9 cellular contexts compared by ENCODE assay signal in genomic region chr4:6746721-6747689, GRCh38. TPM values are rescaled to one million over a fixed set of nuclear protein-coding genes. Genes with fewer than 3 reads are reported as not detected.
DNase-seq lines count a peak whose midpoint lies in the region; ATAC-seq lines count a peak whose summit lies in the region.
"Had no signal": no experiment of that assay in that cellular context is flagged by ENCODE, and none has a peak within 500 bp of the region (broad histone marks: within the 10 kb centered on the region; RNA-seq: fewer than 3 reads in every experiment).

No MANE protein-coding gene starts in this region.

- ATAC-seq in Right ventricle myocardium superior (ENCODE audit: poor library complexity): peak; percentile 76
- no peak for ATAC-seq in GM21723 (IDR thresholded peaks at IDR 0.05; ENCODE audit: unreplicated experiment)

- DNase-seq in DMS153 (lab: John Stamatoyannopoulos, UW) (peak; percentile 42), NCI-H510A (lab: John Stamatoyannopoulos, UW) (peak; percentile 42), Right ventricle myocardium superior (peak; percentile 72), posterior vena cava (ENCODE audit: low spot score) (peak; percentile 79), SKM-1 (lab: John Stamatoyannopoulos, UW; ENCODE audit: unreplicated experiment) (no peak), NAMALWA (ENCODE audit: low spot score) (no peak)
- DNase-seq in activated effector memory CD4-positive, alpha-beta T cell treated with anti-CD3 and anti-CD28 coated beads, Interleukin-2, amount 50 U/mL, for 16 hours: no peak
- DNase-seq: anterior cingulate cortex had no signal

- intact Hi-C loops in Right ventricle myocardium superior (cut with DNase I): no loop called here
- intact Hi-C loops in posterior vena cava (cut with DNase I): no loop called here

RNA-seq across cellular contexts. Expression of gene BLOC1S4, which starts 31.0 kb away (rescaled TPM):
- total RNA-seq in Right ventricle myocardium superior: 6.0 TPM
- total RNA-seq in posterior vena cava: 1 to 10 TPM; 8.3 to 9.7 TPM

RNA-seq across cellular contexts. Expression of gene KIAA0232, which starts 35.5 kb away (rescaled TPM):
- total RNA-seq in Right ventricle myocardium superior (75.0 TPM), posterior vena cava (10 to 100 TPM; 29.1 to 32.9 TPM)

RNA-seq across cellular contexts. Expression of gene MRFAP1L1, which starts 37.3 kb away (rescaled TPM):
- total RNA-seq in Right ventricle myocardium superior: 39.7 TPM
- total RNA-seq in posterior vena cava: 10 to 100 TPM; 35.9 to 43.8 TPM

RNA-seq across cellular contexts. Expression of gene S100P, which starts 53.3 kb away (rescaled TPM):
- total RNA-seq in Right ventricle myocardium superior (not detected), posterior vena cava (1 to 10 TPM; 3.5 to 7.8 TPM)

Comparison
In these comparisons a context has a peak if more than half of its experiments do, and no peak if none do; other contexts are left out.
1. DNase-seq: peak in DMS153 (single experiment), NCI-H510A (single experiment), Right ventricle myocardium superior (single experiment) and posterior vena cava (single experiment); none in SKM-1 (single experiment), NAMALWA (single experiment) and activated effector memory CD4-positive, alpha-beta T cell treated with anti-CD3 and anti-CD28 coated beads, Interleukin-2, amount 50 U/mL, for 16 hours (single experiment).